Comparison of ENCODE assay signal across 8 cellular contexts in the genomic region with DNA sequence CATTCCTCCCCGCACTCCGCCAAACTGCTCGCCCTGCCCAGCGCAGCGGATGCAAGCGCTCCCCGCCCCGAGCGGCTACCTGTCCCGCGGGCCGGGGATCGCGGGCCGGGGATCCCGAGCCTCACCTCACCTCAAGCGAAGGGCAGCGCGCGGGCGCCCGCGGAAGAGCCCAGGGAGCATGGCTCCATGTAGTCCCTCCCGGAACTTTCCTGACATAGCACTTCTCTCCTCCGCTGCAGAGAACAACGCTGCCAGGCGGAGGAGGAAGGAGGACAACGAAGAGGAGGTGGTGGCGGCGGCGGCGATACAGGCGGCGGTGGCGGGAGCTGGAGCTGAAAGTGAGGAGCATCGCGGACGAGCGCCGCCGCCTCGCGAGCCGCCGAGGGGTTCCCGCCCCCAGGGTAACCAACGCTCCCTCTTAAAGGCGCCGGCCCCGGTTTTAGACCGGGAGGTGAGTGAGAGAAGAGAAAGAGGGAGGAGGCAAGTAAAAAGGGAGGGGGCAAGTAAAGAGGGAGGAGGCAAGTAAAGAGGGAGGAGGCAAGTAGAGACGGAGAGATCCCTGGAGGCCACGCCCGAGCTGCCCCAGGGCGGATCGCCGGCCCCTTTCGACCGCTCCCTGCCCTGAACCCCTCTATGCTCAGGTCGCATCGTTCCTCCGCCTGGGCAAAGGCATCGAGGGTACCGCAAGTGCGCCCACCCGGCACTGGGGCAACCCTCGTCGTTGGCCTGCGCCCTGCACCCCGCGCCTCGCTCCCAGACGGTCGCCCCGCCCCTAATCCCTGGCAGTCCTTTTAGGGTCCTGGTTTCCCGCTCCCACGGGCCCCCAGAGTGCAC. TPM values are rescaled to one million over a fixed set of nuclear protein-coding genes. Genes with fewer than 3 reads are reported as not detected.
DNase-seq lines count a peak whose midpoint lies in the region; ATAC-seq and FAIRE-seq lines count a peak whose summit lies in the region.

A gene with protein sequence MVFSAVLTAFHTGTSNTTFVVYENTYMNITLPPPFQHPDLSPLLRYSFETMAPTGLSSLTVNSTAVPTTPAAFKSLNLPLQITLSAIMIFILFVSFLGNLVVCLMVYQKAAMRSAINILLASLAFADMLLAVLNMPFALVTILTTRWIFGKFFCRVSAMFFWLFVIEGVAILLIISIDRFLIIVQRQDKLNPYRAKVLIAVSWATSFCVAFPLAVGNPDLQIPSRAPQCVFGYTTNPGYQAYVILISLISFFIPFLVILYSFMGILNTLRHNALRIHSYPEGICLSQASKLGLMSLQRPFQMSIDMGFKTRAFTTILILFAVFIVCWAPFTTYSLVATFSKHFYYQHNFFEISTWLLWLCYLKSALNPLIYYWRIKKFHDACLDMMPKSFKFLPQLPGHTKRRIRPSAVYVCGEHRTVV (minus strand): TSS at position 340 of the 834 bp plus-strand sequence. CDS start 37,746 bp downstream, outside the sequence.

- DNase-seq in CD1c-positive myeloid dendritic cell (ENCODE audit: extremely low spot score): peak; percentile 48
- DNase-seq in GM19239 (ENCODE audit: insufficient read length, low spot score): peak; percentile 68
- peak; percentile 59 for DNase-seq in NCI-H748 treated with DMSO at 0.1 percent for 48 hours (lab: John Stamatoyannopoulos, UW)
- peak; percentile 88 for DNase-seq in activated CD8-positive, alpha-beta memory T cell treated with anti-CD3 and anti-CD28 coated beads, Interleukin-2, amount 10 ng/mL, durations not matched to agents 7 days and 5 days
- peak; percentile 47 for DNase-seq in epidermal melanocyte (ENCODE audit: insufficient read length, low spot score)
- peak; percentile 67 for DNase-seq in mucosa of gallbladder (ENCODE audit: low spot score)
- DNase-seq in stimulated activated CD8-positive, alpha-beta memory T cell treated with anti-CD3 and anti-CD28 coated beads, Interleukin-4, amount 100 ng/mL, for 4 hours (ENCODE audit: low read depth in 2 of 2, low spot score in 1 of 2): peak; percentile 5 to 31

- no peaks in the 10 kb centered on the region for H3K9me3 Mint-ChIP-seq in activated CD8-positive, alpha-beta memory T cell treated with anti-CD3 and anti-CD28 coated beads, Interleukin-2, amount 10 ng/mL, durations not matched to agents 7 days and 5 days (ENCODE audit: low read depth)

- peak; percentile 78 for FAIRE-seq in GM19239 (lab: Jason Lieb, UNC)

- peak within 1 kb of the TSS; percentile 78 for H3K27ac Mint-ChIP-seq in activated CD8-positive, alpha-beta memory T cell treated with anti-CD3 and anti-CD28 coated beads, Interleukin-2, amount 10 ng/mL, durations not matched to agents 7 days and 5 days

- no peaks in the 10 kb centered on the region for H3K36me3 Mint-ChIP-seq in activated CD8-positive, alpha-beta memory T cell treated with anti-CD3 and anti-CD28 coated beads, Interleukin-2, amount 10 ng/mL, durations not matched to agents 7 days and 5 days

- peaks cover 51% of the 10 kb centered on the region for H3K27me3 Mint-ChIP-seq in activated CD8-positive, alpha-beta memory T cell treated with anti-CD3 and anti-CD28 coated beads, Interleukin-2, amount 10 ng/mL, durations not matched to agents 7 days and 5 days

- ATAC-seq in HG03432 (IDR thresholded peaks at IDR 0.05; ENCODE audit: unreplicated experiment): peak; percentile 93
- ATAC-seq in activated CD8-positive, alpha-beta memory T cell treated with anti-CD3 and anti-CD28 coated beads, Interleukin-2, amount 10 ng/mL, durations not matched to agents 7 days and 5 days: peak; percentile 94

- H3K4me3 Mint-ChIP-seq in activated CD8-positive, alpha-beta memory T cell treated with anti-CD3 and anti-CD28 coated beads, Interleukin-2, amount 10 ng/mL, durations not matched to agents 7 days and 5 days: peak within 1 kb of the TSS; percentile 88

- CTCF ChIA-PET in activated CD8-positive, alpha-beta memory T cell treated with anti-CD3 and anti-CD28 coated beads, Interleukin-2, amount 10 ng/mL, durations not matched to agents 7 days and 5 days (lab: Charles Lee): interaction anchor here (0.6 to 1.7 kb wide), 5 partner anchors 54 to 222 kb away, joined by 3 to 4 read pairs (median 3); a partner anchor contains a TSS

- H3K4me1 Mint-ChIP-seq in activated CD8-positive, alpha-beta memory T cell treated with anti-CD3 and anti-CD28 coated beads, Interleukin-2, amount 10 ng/mL, durations not matched to agents 7 days and 5 days: peaks cover 25% of the 10 kb centered on the region

RNA-seq across cellular contexts. Expression of the gene that starts here (rescaled TPM):
- 1 to 10 TPM; 3.1 to 3.3 TPM for total RNA-seq in activated CD8-positive, alpha-beta memory T cell treated with anti-CD3 and anti-CD28 coated beads, Interleukin-2, amount 10 ng/mL, durations not matched to agents 7 days and 5 days
- 1.6 TPM for total RNA-seq in mucosa of gallbladder

Comparison
In these comparisons a context has a peak if more than half of its experiments do, and no peak if none do; other contexts are left out.
1. Peak in every context shown above with its lines: DNase-seq and ATAC-seq.
2. DNase-seq: peak in every context shown above with its lines; median percentile 88 in activated CD8-positive, alpha-beta memory T cell treated with anti-CD3 and anti-CD28 coated beads, Interleukin-2, amount 10 ng/mL, durations not matched to agents 7 days and 5 days; 68 in GM19239; 67 in mucosa of gallbladder; 59 in NCI-H748 treated with DMSO at 0.1 percent for 48 hours; 48 in CD1c-positive myeloid dendritic cell; 47 in epidermal melanocyte; 18 in stimulated activated CD8-positive, alpha-beta memory T cell treated with anti-CD3 and anti-CD28 coated beads, Interleukin-4, amount 100 ng/mL, for 4 hours.